Comparison of ENCODE assay signal across 17 cellular contexts in genomic region chr7:12709731-12710502, GRCh38. TPM values are rescaled to one million over a fixed set of nuclear protein-coding genes. Genes with fewer than 3 reads are reported as not detected.
DNase-seq lines count a peak whose midpoint lies in the region; ATAC-seq and TF ChIP-seq lines count a peak whose summit lies in the region.
"Had no signal": no experiment of that assay in that cellular context is flagged by ENCODE, and none has a peak within 500 bp of the region (broad histone marks: within the 10 kb centered on the region; RNA-seq: fewer than 3 reads in every experiment).

No MANE protein-coding gene starts in this region.

- H3K4me2 ChIP-seq in PC-3 (ENCODE audit: low read length) (0 out of 2 replicates have a peak overlapping the region, but pooled peaks have one; percentile 23), fibroblast of lung (ENCODE audit: extremely low read depth, insufficient read depth, low read length) (no peak overlapping the region)

- H3K9me3 ChIP-seq in PC-3 (ENCODE audit: low read length) (no peaks in the 10 kb centered on the region), fibroblast of lung (ENCODE audit: control insufficient read depth, insufficient read depth, low read depth, low read length) (no peaks in the 10 kb centered on the region)
- H3K9me3 ChIP-seq: MG63 had no signal

- H3K27ac ChIP-seq in PC-3 (ENCODE audit: low read length) (peak overlapping the region; percentile 56), fibroblast of lung (ENCODE audit: insufficient read depth, low read length) (no peak overlapping the region)
- H3K27ac ChIP-seq: HL-60 had no signal

- H3K4me3 ChIP-seq in PC-3 (ENCODE audit: low read length) = no peak overlapping the region
- H3K4me3 ChIP-seq in fibroblast of lung (replicated peaks in 1 of 4; ENCODE audit: control extremely low read depth in 1 of 4, insufficient read depth in 1 of 4, low read depth in 3 of 4, low read length in 4 of 4) = no peak overlapping the region
- H3K4me3 ChIP-seq in retinal pigment epithelial cell (ENCODE audit: low read length) = no peak overlapping the region
- H3K4me3 ChIP-seq: MG63 had no signal

- H3K4me1 ChIP-seq in PC-3 (ENCODE audit: insufficient read depth, low read length) (peaks cover 79% of the 10 kb centered on the region), fibroblast of lung (ENCODE audit: control insufficient read depth, extremely low read depth, insufficient read depth, low read length) (peaks cover 4% of the 10 kb centered on the region)

- H2AFZ ChIP-seq in PC-3 (ENCODE audit: low read length) (no peak overlapping the region), fibroblast of lung (ENCODE audit: low read length) (no peak overlapping the region)

- no peak overlapping the region for H3K4me3 Mint-ChIP-seq in stimulated activated effector memory CD8-positive, alpha-beta T cell treated with anti-CD3 and anti-CD28 coated beads, Interleukin-12 subunit alpha, Interleukin-12 subunit beta, amount 100 ng/mL, for 72 hours
- H3K4me3 Mint-ChIP-seq: activated naive CD4-positive, alpha-beta T cell treated with anti-CD3 and anti-CD28 coated beads, Interleukin-2, amount 50 U/mL, for 24 hours; H9 had no signal

- no peak for TF ChIP-seq CTCF in PC-3 (conservative IDR thresholded peaks at IDR 0.05; ENCODE audit: low read depth, low read length)
- TF ChIP-seq CTCF in fibroblast of lung (conservative IDR thresholded peaks at IDR 0.05 in 1 of 2, IDR thresholded peaks at IDR 0.05 in 1 of 2; ENCODE audit: low read depth in 1 of 2, low read length in 2 of 2) = no peak
- TF ChIP-seq CTCF in retinal pigment epithelial cell (conservative IDR thresholded peaks at IDR 0.05; ENCODE audit: low read depth, low read length) = no peak

- H3K36me3 Mint-ChIP-seq in stimulated activated effector memory CD8-positive, alpha-beta T cell treated with anti-CD3 and anti-CD28 coated beads, Interleukin-12 subunit alpha, Interleukin-12 subunit beta, amount 100 ng/mL, for 72 hours = no peaks in the 10 kb centered on the region

- no peaks in the 10 kb centered on the region for H3K79me2 ChIP-seq in PC-3 (ENCODE audit: low read length)
- no peaks in the 10 kb centered on the region for H3K79me2 ChIP-seq in fibroblast of lung (ENCODE audit: control insufficient read depth, insufficient read depth, low read length)

- H3K4me1 Mint-ChIP-seq in stimulated activated effector memory CD8-positive, alpha-beta T cell treated with anti-CD3 and anti-CD28 coated beads, Interleukin-12 subunit alpha, Interleukin-12 subunit beta, amount 100 ng/mL, for 72 hours = no peaks in the 10 kb centered on the region
- H3K4me1 Mint-ChIP-seq: activated naive CD4-positive, alpha-beta T cell treated with anti-CD3 and anti-CD28 coated beads, Interleukin-2, amount 50 U/mL, for 24 hours had no signal

- POLR2A ChIA-PET in PC-3 (lab: Charles Lee; ENCODE audit: unreplicated experiment) = no interaction called here

- no peak overlapping the region for H3K27ac Mint-ChIP-seq in stimulated activated effector memory CD8-positive, alpha-beta T cell treated with anti-CD3 and anti-CD28 coated beads, Interleukin-12 subunit alpha, Interleukin-12 subunit beta, amount 100 ng/mL, for 72 hours
- H3K27ac Mint-ChIP-seq: activated naive CD4-positive, alpha-beta T cell treated with anti-CD3 and anti-CD28 coated beads, Interleukin-2, amount 50 U/mL, for 24 hours; H9 had no signal

- ATAC-seq in PC-3 = peak; percentile 47
- no peak for ATAC-seq in stimulated activated effector memory CD8-positive, alpha-beta T cell treated with anti-CD3 and anti-CD28 coated beads, Interleukin-12 subunit alpha, Interleukin-12 subunit beta, amount 100 ng/mL, for 72 hours
- ATAC-seq: activated CD4-positive, CD25-positive, alpha-beta regulatory T cell treated with anti-CD3 and anti-CD28 coated beads, Interleukin-2, amount 50 U/mL, for 24 hours had no signal

- no peaks in the 10 kb centered on the region for H3K9me3 Mint-ChIP-seq in stimulated activated effector memory CD8-positive, alpha-beta T cell treated with anti-CD3 and anti-CD28 coated beads, Interleukin-12 subunit alpha, Interleukin-12 subunit beta, amount 100 ng/mL, for 72 hours
- H3K9me3 Mint-ChIP-seq: activated naive CD4-positive, alpha-beta T cell treated with anti-CD3 and anti-CD28 coated beads, Interleukin-2, amount 50 U/mL, for 24 hours; H9 had no signal

- BruUV-seq in PC-3 (replicated peaks; lab: Mats Ljungman, UMichigan) = no TSS peak

- H3F3A ChIP-seq in PC-3 (ENCODE audit: low read length, unreplicated experiment) = peaks cover 5% of the 10 kb centered on the region

- H4K20me1 ChIP-seq in PC-3 (ENCODE audit: low read length) (no peaks in the 10 kb centered on the region), fibroblast of lung (ENCODE audit: control insufficient read depth, extremely low read depth, insufficient read depth, low read length) (no peaks in the 10 kb centered on the region)

- CTCF ChIA-PET in PC-3 (lab: Charles Lee) = no interaction called here

- DNase-seq in AG20443 (ENCODE audit: low spot score) (peak; percentile 61), PC-3 (peak; percentile 83), fibroblast of lung (ENCODE audit: low read depth in 2 of 2) (peak; percentile 68 to 80), retinal pigment epithelial cell (ENCODE audit: low read depth) (peak; percentile 74), NCI-H1694 treated with DMSO at 0.1 percent for 48 hours (lab: John Stamatoyannopoulos, UW) (no peak), NCI-H1930 (lab: John Stamatoyannopoulos, UW) (no peak), NCI-H510A (lab: John Stamatoyannopoulos, UW) (no peak)
- DNase-seq in stimulated activated effector memory CD8-positive, alpha-beta T cell treated with anti-CD3 and anti-CD28 coated beads, Interleukin-12 subunit alpha, Interleukin-12 subunit beta, amount 100 ng/mL, for 72 hours (ENCODE audit: low spot score in 2 of 2) = no peak
- DNase-seq: activated CD8-positive, alpha-beta memory T cell treated with anti-CD3 and anti-CD28 coated beads, Interleukin-2, amount 50 U/mL, for 4 hours; GF-D8; H9; MG63; midbrain; posterior cingulate gyrus had no signal

- H3K9ac ChIP-seq in PC-3 (ENCODE audit: low read length) (peak overlapping the region; percentile 11; the same call in 1 of the 2 replicates), fibroblast of lung (ENCODE audit: insufficient read depth, low read length) (no peak overlapping the region)

- intact Hi-C loops in PC-3 (cut with micrococcal nuclease) = loop anchor here (1.0 kb wide), 4 partner anchors 23 to 389 kb away; partner anchors contain the start of gene ARL4A

- H3K9me2 ChIP-seq in PC-3 (replicated peaks; ENCODE audit: low read length) = no peaks in the 10 kb centered on the region

- no peaks in the 10 kb centered on the region for H3K27me3 ChIP-seq in PC-3 (ENCODE audit: low read length)
- no peaks in the 10 kb centered on the region for H3K27me3 ChIP-seq in fibroblast of lung (ENCODE audit: control insufficient read depth, insufficient read depth, low read length)
- H3K27me3 ChIP-seq: MG63 had no signal

- H3K36me3 ChIP-seq in PC-3 (ENCODE audit: low read depth, low read length) (no peaks in the 10 kb centered on the region), fibroblast of lung (ENCODE audit: control insufficient read depth, insufficient read depth, low read length) (no peaks in the 10 kb centered on the region)
- H3K36me3 ChIP-seq: MG63 had no signal

RNA-seq across cellular contexts. Expression of gene ARL4A, which starts 22.5 kb away (rescaled TPM):
- total RNA-seq in PC-3 (2014; rRNA removed) = 23.7 and 25.1 TPM in 2 replicates
- total RNA-seq in fibroblast of lung = 31.6 and 37.0 TPM in 2 replicates
- 11.4 and 24.1 TPM in 2 replicates for polyA plus RNA-seq in fibroblast of lung
- polyA plus RNA-seq in fibroblast of lung (2012) = 8.0 and 15.6 TPM in 2 replicates
- 3.1 TPM in 1 of 2 replicates, not detected in the other for polyA minus RNA-seq in fibroblast of lung (ENCODE audit: low replicate concordance)

Comparison
In these comparisons a context has a peak if more than half of its experiments do, and no peak if none do; other contexts are left out.
1. DNase-seq: peak in AG20443 (single experiment), PC-3 (single experiment), fibroblast of lung (2 of 2) and retinal pigment epithelial cell (single experiment); none in NCI-H1694 treated with DMSO at 0.1 percent for 48 hours (single experiment), stimulated activated effector memory CD8-positive, alpha-beta T cell treated with anti-CD3 and anti-CD28 coated beads, Interleukin-12 subunit alpha, Interleukin-12 subunit beta, amount 100 ng/mL, for 72 hours (0 of 2), NCI-H1930 (0 of 2) and NCI-H510A (single experiment).